Comparison of ENCODE assay signal across 33 cellular contexts in genomic region chr20:62507323-62507722, GRCh38. TPM values are rescaled to one million over a fixed set of nuclear protein-coding genes. Genes with fewer than 3 reads are reported as not detected.
A peak's percentile ranks its signal among the peaks of the same experiment; 100 is the strongest.
DNase-seq lines count a peak whose midpoint lies in the region; ATAC-seq, FAIRE-seq and TF ChIP-seq lines count a peak whose summit lies in the region.
"Had no signal": no experiment of that assay in that cellular context is flagged by ENCODE, and none has a peak within 500 bp of the region (broad histone marks: within the 10 kb centered on the region; RNA-seq: fewer than 3 reads in every experiment).

No MANE protein-coding gene starts in this region.

- in situ Hi-C loops in gastrocnemius medialis (cut with MboI; ENCODE audit: low sequenced_read_pairs in 4 of 4), result loop anchor here in 3 of 4 donors (10.0 to 25.0 kb wide), 3 partner anchors 67 to 297 kb away; partner anchors contain the start of gene OGFR (in 1 of the 3)

- no peaks in the 10 kb centered on the region for H3K79me2 ChIP-seq in H1 (ENCODE audit: control insufficient read depth in 1 of 2, insufficient read depth in 2 of 2, low read length in 2 of 2)

- TF ChIP-seq EP300 in H1 (IDR thresholded peaks at IDR 0.05; ENCODE audit: borderline replicate concordance in 1 of 2, low read depth in 2 of 2, low read length in 2 of 2), result no peak

- no peak for TF ChIP-seq POLR2A in H1 (IDR thresholded peaks at IDR 0.05; ENCODE audit: control extremely low read depth in 1 of 2, low read depth in 2 of 2, low read length in 2 of 2)
- TF ChIP-seq POLR2A in gastrocnemius medialis (IDR thresholded peaks at IDR 0.05), result no peak

- no peak overlapping the region for H2BK5ac ChIP-seq in H1 (ENCODE audit: low read depth, low read length)

- H3K18ac ChIP-seq in H1 (ENCODE audit: extremely low read depth, low read length), result no peak overlapping the region

- CTCF ChIA-PET in HEK293 (lab: Yijun Ruan, JAX) (no interaction called here), H1 (lab: Charles Lee; ENCODE audit: partially characterized antibody) (interaction anchor here (0.7 to 2.2 kb wide), 8 partner anchors 9 to 77 kb away, joined by 3 to 7 read pairs (median 4); partner anchors contain the start of gene GATA5)

- H2AFZ ChIP-seq in H1 (ENCODE audit: low read length), result no peak overlapping the region
- H2AFZ ChIP-seq: PC-9 had no signal

- POLR2A ChIA-PET in HEK293 (lab: Yijun Ruan, JAX) (no interaction called here), H1 (lab: Charles Lee; ENCODE audit: partially characterized antibody) (no interaction called here)

- DNase-seq in H1 (ENCODE audit: low read depth in 1 of 2, low spot score in 2 of 2), result no peak
- DNase-seq in gastrocnemius medialis, result peak in 1 of 2 donors; percentile 50
- DNase-seq in D341Med (ENCODE audit: low spot score), result no peak
- no peak for DNase-seq in NCI-H226
- DNase-seq: AML-193; Caco-2; CD8-positive, alpha-beta T cell; DMS 273 treated with DMSO at 0.1 percent for 48 hours; DMS79; GF-D8; GOT3; KBM-7; NCI-H1105 treated with DMSO at 0.1 percent for 48 hours; NCI-H146; NCI-H1930; NCI-H2107; NCI-H446 treated with DMSO at 0.1 percent for 48 hours; NCI-H526; NCI-H82; NK-92 treated with Interleukin-12 subunit alpha and Interleukin-12 subunit beta, amount 100 ng/mL, for 24 hours; PC-9; RPMI8226; SHP77 treated with DMSO at 0.1 percent for 48 hours had no signal

- no peak overlapping the region for H3K4me3 ChIP-seq in BLaER1 treated with 17β-estradiol and CSF1 and Interleukin-3, amounts not matched to agents 10 nM and 100 nM
- H3K4me3 ChIP-seq in HEK293 (ENCODE audit: low read depth, low read length), result no peak overlapping the region
- H3K4me3 ChIP-seq in H1 (ENCODE audit: extremely low read depth in 1 of 4, insufficient read depth in 2 of 4, low read depth in 3 of 4, low read length in 4 of 4), result no peak overlapping the region
- no peak overlapping the region for H3K4me3 ChIP-seq in gastrocnemius medialis
- H3K4me3 ChIP-seq: A549, PC-9, SK-N-MC had no signal

- no peak overlapping the region for H3K23ac ChIP-seq in H1 (ENCODE audit: insufficient read length)

- H4K8ac ChIP-seq in H1 (ENCODE audit: extremely low read depth, insufficient read depth, low read length), result peak overlapping the region; percentile 31; the same call in 1 of the 2 replicates

- no peak overlapping the region for H3K27ac ChIP-seq in BLaER1 treated with 17β-estradiol and CSF1 and Interleukin-3, amounts not matched to agents 10 nM and 100 nM
- no peak overlapping the region for H3K27ac ChIP-seq in HEK293 (ENCODE audit: extremely low read depth, low read depth, low read length)
- H3K27ac ChIP-seq in H1 (ENCODE audit: low read depth, low read length), result no peak overlapping the region
- peak overlapping the region in 3 of 4 donors; percentile 15 to 81 (median 48) for H3K27ac ChIP-seq in gastrocnemius medialis
- H3K27ac ChIP-seq: A549, C4-2B, PC-9, SK-N-MC had no signal

- no peak overlapping the region for H3K4ac ChIP-seq in H1 (replicated peaks; ENCODE audit: insufficient read length, low read depth, low read length)

- H3K14ac ChIP-seq in H1 (ENCODE audit: insufficient read length), result no peak overlapping the region

- no peak overlapping the region for H2BK12ac ChIP-seq in H1 (ENCODE audit: low read depth, low read length)

- no peak overlapping the region for H2BK120ac ChIP-seq in H1 (replicated peaks; ENCODE audit: low read depth, low read length)

- 60% methylated on average over 3 of the region's 7 CpGs; no CpG with 5 or more reads in 1 of the 2 experiments for WGBS in H1 (ENCODE audit: extremely low coverage in 1 of 2, insufficient coverage in 1 of 2, insufficient read length in 1 of 2, insufficient replicate concordance in 2 of 2, low coverage in 1 of 2, low lambda C conversion rate in 2 of 2, missing lambda C conversion rate in 1 of 2), 2 experiments

- intact Hi-C loops in gastrocnemius medialis (cut with DNase I; ENCODE audit: low total_unique reads), result no loop called here

- no peak overlapping the region for H2BK15ac ChIP-seq in H1 (ENCODE audit: low read length)

- no peak overlapping the region for H3K56ac ChIP-seq in H1 (replicated peaks; ENCODE audit: insufficient read length, low read depth, low read length)

- ATAC-seq in gastrocnemius medialis (no peak), HG02884 (IDR thresholded peaks at IDR 0.05; ENCODE audit: unreplicated experiment) (no peak)
- ATAC-seq: CD8-positive, alpha-beta T cell had no signal

- H3K9me3 ChIP-seq in BLaER1 treated with 17β-estradiol and CSF1 and Interleukin-3, amounts not matched to agents 10 nM and 100 nM (replicated peaks in 1 of 11), result no peaks in the 10 kb centered on the region
- H3K9me3 ChIP-seq in HEK293 (ENCODE audit: control insufficient read depth, insufficient read depth, low read depth, low read length), result no peaks in the 10 kb centered on the region
- no peaks in the 10 kb centered on the region for H3K9me3 ChIP-seq in H1 (ENCODE audit: insufficient read depth in 2 of 2, low read depth in 1 of 2, low read length in 1 of 2)
- H3K9me3 ChIP-seq in gastrocnemius medialis, result no peaks in the 10 kb centered on the region
- H3K9me3 ChIP-seq: A549, Caco-2 had no signal

- H3K23me2 ChIP-seq in H1 (ENCODE audit: low read depth, low read length), result peaks cover 6% of the 10 kb centered on the region; the same call in 1 of the 2 replicates

- no peak overlapping the region for H2AK5ac ChIP-seq in H1 (ENCODE audit: low read depth, low read length)

- TF ChIP-seq CTCF in HEK293 (tag by site-specific recombination; IDR thresholded peaks at IDR 0.05), result no peak
- no peak for TF ChIP-seq CTCF in H1 (IDR thresholded peaks at IDR 0.05; ENCODE audit: control extremely low read depth in 1 of 3, insufficient read depth in 1 of 3, low read depth in 1 of 3, low read length in 3 of 3)
- TF ChIP-seq CTCF in gastrocnemius medialis (IDR thresholded peaks at IDR 0.05 in 4 of 5, conservative IDR thresholded peaks at IDR 0.05 in 1 of 5), result no peak

- peaks cover 13 to 60% (median 49%) of the 10 kb centered on the region in 11 experiments; a peak in 21 of 22 replicates for H3K27me3 ChIP-seq in BLaER1 treated with 17β-estradiol and CSF1 and Interleukin-3, amounts not matched to agents 10 nM and 100 nM
- no peaks in the 10 kb centered on the region for H3K27me3 ChIP-seq in H1 (replicated peaks in 1 of 4; ENCODE audit: control insufficient read depth in 3 of 4, extremely low read depth in 1 of 4, insufficient read depth in 3 of 4, low read length in 3 of 4)
- H3K27me3 ChIP-seq in gastrocnemius medialis, result no peaks in the 10 kb centered on the region

- H3K4me1 ChIP-seq in BLaER1 treated with 17β-estradiol and CSF1 and Interleukin-3, amounts not matched to agents 10 nM and 100 nM, result peaks cover 43 to 68% (median 53%) of the 10 kb centered on the region in 10 experiments
- H3K4me1 ChIP-seq in HEK293 (ENCODE audit: control insufficient read depth, insufficient read depth, low read length), result no peaks in the 10 kb centered on the region
- no peaks in the 10 kb centered on the region; a peak in 1 of 7 replicates for H3K4me1 ChIP-seq in H1 (replicated peaks in 1 of 4; ENCODE audit: control insufficient read depth in 3 of 4, insufficient read depth in 4 of 4, low read length in 3 of 4)
- peaks cover 28 to 34% of the 10 kb centered on the region in 2 donors for H3K4me1 ChIP-seq in gastrocnemius medialis
- H3K4me1 ChIP-seq: A549 had no signal

- H3K79me1 ChIP-seq in H1 (ENCODE audit: low read depth, low read length), result no peaks in the 10 kb centered on the region

- peak overlapping the region in 7 of 11 experiments; percentile 11 to 37 (median 15); a peak in 4 of 22 replicates for H3K4me2 ChIP-seq in BLaER1 treated with 17β-estradiol and CSF1 and Interleukin-3, amounts not matched to agents 10 nM and 100 nM
- H3K4me2 ChIP-seq in H1 (ENCODE audit: insufficient read depth in 1 of 2, low read depth in 2 of 2, low read length in 2 of 2), result no peak overlapping the region
- H3K4me2 ChIP-seq: A549, PC-9 had no signal

- FAIRE-seq in H1 (lab: Jason Lieb, UNC), result no peak
- FAIRE-seq: A549, GM12891, HTR-8/SVneo had no signal

- TF ChIP-seq RAD21 in H1 (IDR thresholded peaks at IDR 0.05 in 1 of 2, conservative IDR thresholded peaks at IDR 0.05 in 1 of 2; ENCODE audit: low read depth in 2 of 2, low read length in 2 of 2), result no peak

- peaks cover 0 to 55% (median 16%) of the 10 kb centered on the region in 11 experiments; a peak in 13 of 22 replicates for H4K20me1 ChIP-seq in BLaER1 treated with 17β-estradiol and CSF1 and Interleukin-3, amounts not matched to agents 10 nM and 100 nM
- peaks cover 0 to 3% of the 10 kb centered on the region in 2 experiments for H4K20me1 ChIP-seq in H1 (replicated peaks in 1 of 2; ENCODE audit: control insufficient read depth in 1 of 2, insufficient read depth in 2 of 2, low read length in 2 of 2)

- no peak overlapping the region for H2BK20ac ChIP-seq in H1 (ENCODE audit: low read length)

- H3K36me3 ChIP-seq in BLaER1 treated with 17β-estradiol and CSF1 and Interleukin-3, amounts not matched to agents 10 nM and 100 nM, result no peaks in the 10 kb centered on the region
- H3K36me3 ChIP-seq in HEK293 (ENCODE audit: control insufficient read depth in 2 of 2, insufficient read depth in 1 of 2, low read length in 2 of 2) (no peaks in the 10 kb centered on the region), H1 (ENCODE audit: control insufficient read depth in 2 of 4, insufficient read depth in 4 of 4, low read length in 3 of 4) (no peaks in the 10 kb centered on the region), gastrocnemius medialis (no peaks in the 10 kb centered on the region)

- H4K91ac ChIP-seq in H1 (replicated peaks; ENCODE audit: insufficient read length, low read length), result no peak overlapping the region

- no peak overlapping the region for H3K9ac ChIP-seq in BLaER1 treated with 17β-estradiol and CSF1 and Interleukin-3, amounts not matched to agents 10 nM and 100 nM
- H3K9ac ChIP-seq in H1 (replicated peaks in 1 of 4; ENCODE audit: extremely low read depth in 1 of 4, low read depth in 3 of 4, low read length in 3 of 4), result no peak overlapping the region

- no peak overlapping the region for H4K5ac ChIP-seq in H1 (ENCODE audit: insufficient read length, low read depth, low read length)

TF ChIP-seq in HEK293, 187 proteins besides CTCF, POLR2A, EP300 and RAD21 (continues in another document):
- no peak for TF ChIP-seq ZNF426 (tag by site-specific recombination; IDR thresholded peaks at IDR 0.05)

TF ChIP-seq in H1, 55 proteins besides CTCF, POLR2A, EP300 and RAD21 (continues in another document):
- TF ChIP-seq SP2 (IDR thresholded peaks at IDR 0.05; ENCODE audit: low read length) (no peak), EGR1 (IDR thresholded peaks at IDR 0.05; ENCODE audit: borderline replicate concordance, low read depth, low read length) (no peak)

RNA-seq across cellular contexts. Expression of gene GATA5, which starts 31.5 kb away (rescaled TPM):
- total RNA-seq in H1 (2021; fragmentation: NEBNext Ultra II Directional; extraction: Animal tissue kit (Norgen Biotek cat#: 25700)), result 0.11 and 0.15 TPM in 2 replicates
- polyA plus RNA-seq in H1 (2011; rRNA removed), result 0.08 TPM in 2 replicates
- 0.10 TPM for polyA plus RNA-seq in H1 (2011; cell fraction: cytosol; rRNA removed)
- 0.14 TPM for polyA plus RNA-seq in H1 (2011; cell fraction: nucleus; rRNA removed)
- 0.11 to 0.17 TPM (median 0.12 TPM) in 3 of 4 replicates, not detected in the other for polyA plus RNA-seq in H1 (2012, experiment 1 of 2)
- polyA plus RNA-seq in H1 (2012, experiment 2 of 2), result 0.12 TPM
- polyA plus RNA-seq in H1 (2013, experiment 1 of 2), result 0.08 TPM
- 0.07 TPM for polyA plus RNA-seq in H1 (2013, experiment 2 of 2)
- polyA minus RNA-seq in H1 (2011; rRNA and poly(A)+ RNA removed), result 0.05 and 0.06 TPM in 2 replicates
- not detected for polyA minus RNA-seq in H1 (2011; cell fraction: cytosol; rRNA and poly(A)+ RNA removed)
- polyA minus RNA-seq in H1 (2011; cell fraction: nucleus; rRNA and poly(A)+ RNA removed), result not detected
- total RNA-seq in gastrocnemius medialis, result not detected
- total RNA-seq: CD8-positive, alpha-beta T cell; LHCN-M2; MCF 10A had no signal

Comparison
In these comparisons a context has a peak if more than half of its experiments do, and no peak if none do; other contexts are left out.
1. H3K27ac ChIP-seq: peak in gastrocnemius medialis (3 of 4); none in BLaER1 treated with 17β-estradiol and CSF1 and Interleukin-3, amounts not matched to agents 10 nM and 100 nM (0 of 11), HEK293 (single experiment) and H1 (single experiment).
2. H3K4me2 ChIP-seq: peak in BLaER1 treated with 17β-estradiol and CSF1 and Interleukin-3, amounts not matched to agents 10 nM and 100 nM (7 of 11); none in H1 (0 of 2).